ENCODE assay signal across 1 cellular context in the genomic region with DNA sequence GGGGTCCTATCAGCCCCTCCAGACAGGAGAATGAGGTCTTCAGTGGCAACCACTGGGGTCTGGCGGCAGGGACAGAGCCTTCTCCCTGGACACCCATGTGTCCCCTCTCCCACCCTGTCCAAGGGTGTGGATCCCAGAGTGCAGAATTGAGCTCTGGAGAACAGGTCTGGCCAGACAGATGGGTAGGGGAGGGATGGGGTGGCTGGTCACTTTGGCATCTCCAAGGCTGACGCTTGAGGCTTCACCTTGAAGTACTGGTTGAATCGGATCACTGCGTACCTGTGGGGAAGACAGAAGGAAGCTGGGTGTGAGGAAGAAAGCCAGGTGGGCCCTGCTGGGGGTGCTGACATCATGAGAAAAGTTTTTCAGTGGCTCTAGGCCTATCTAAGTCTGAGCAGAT.
TF ChIP-seq lines count a peak whose summit lies in the region.

No MANE protein-coding gene starts in this region.

TF ChIP-seq in HepG2, 621 proteins besides CTCF, POLR2A, EP300 and RAD21:
- no peak for TF ChIP-seq SP2 (CRISPR knock-in tag; IDR thresholded peaks at IDR 0.05)
- TF ChIP-seq ARID4A (CRISPR knock-in tag; IDR thresholded peaks at IDR 0.05; ENCODE audit: borderline replicate concordance) = no peak
- TF ChIP-seq E2F5 (CRISPR knock-in tag; conservative IDR thresholded peaks at IDR 0.05) = no peak
- TF ChIP-seq ZHX2 (IDR thresholded peaks at IDR 0.05; ENCODE audit: low read depth) = no peak
- no peak for TF ChIP-seq ZHX2 (CRISPR knock-in tag; IDR thresholded peaks at IDR 0.05; ENCODE audit: borderline replicate concordance)
- TF ChIP-seq SALL1 (CRISPR knock-in tag; IDR thresholded peaks at IDR 0.05) = no peak
- TF ChIP-seq, protein P1, sequence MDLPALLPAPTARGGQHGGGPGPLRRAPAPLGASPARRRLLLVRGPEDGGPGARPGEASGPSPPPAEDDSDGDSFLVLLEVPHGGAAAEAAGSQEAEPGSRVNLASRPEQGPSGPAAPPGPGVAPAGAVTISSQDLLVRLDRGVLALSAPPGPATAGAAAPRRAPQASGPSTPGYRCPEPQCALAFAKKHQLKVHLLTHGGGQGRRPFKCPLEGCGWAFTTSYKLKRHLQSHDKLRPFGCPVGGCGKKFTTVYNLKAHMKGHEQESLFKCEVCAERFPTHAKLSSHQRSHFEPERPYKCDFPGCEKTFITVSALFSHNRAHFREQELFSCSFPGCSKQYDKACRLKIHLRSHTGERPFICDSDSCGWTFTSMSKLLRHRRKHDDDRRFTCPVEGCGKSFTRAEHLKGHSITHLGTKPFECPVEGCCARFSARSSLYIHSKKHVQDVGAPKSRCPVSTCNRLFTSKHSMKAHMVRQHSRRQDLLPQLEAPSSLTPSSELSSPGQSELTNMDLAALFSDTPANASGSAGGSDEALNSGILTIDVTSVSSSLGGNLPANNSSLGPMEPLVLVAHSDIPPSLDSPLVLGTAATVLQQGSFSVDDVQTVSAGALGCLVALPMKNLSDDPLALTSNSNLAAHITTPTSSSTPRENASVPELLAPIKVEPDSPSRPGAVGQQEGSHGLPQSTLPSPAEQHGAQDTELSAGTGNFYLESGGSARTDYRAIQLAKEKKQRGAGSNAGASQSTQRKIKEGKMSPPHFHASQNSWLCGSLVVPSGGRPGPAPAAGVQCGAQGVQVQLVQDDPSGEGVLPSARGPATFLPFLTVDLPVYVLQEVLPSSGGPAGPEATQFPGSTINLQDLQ (CRISPR knock-in tag; IDR thresholded peaks at IDR 0.05) = no peak
- no peak for TF ChIP-seq PBX2 (CRISPR knock-in tag; IDR thresholded peaks at IDR 0.05)
- TF ChIP-seq ONECUT2 (CRISPR knock-in tag; IDR thresholded peaks at IDR 0.05) = no peak
- TF ChIP-seq ZNF354B (CRISPR knock-in tag; IDR thresholded peaks at IDR 0.05) = no peak
- no peak for TF ChIP-seq KDM5A (IDR thresholded peaks at IDR 0.05; ENCODE audit: borderline replicate concordance, low read length)
